In genomic region chr3:57011022-57011421, GRCh38 we compare ENCODE assay signal across 18 cellular contexts. TPM values are rescaled to one million over a fixed set of nuclear protein-coding genes. Genes with fewer than 3 reads are reported as not detected.
DNase-seq lines count a peak whose midpoint lies in the region; ATAC-seq and TF ChIP-seq lines count a peak whose summit lies in the region.
"Had no signal": no experiment of that assay in that cellular context is flagged by ENCODE, and none has a peak within 500 bp of the region (broad histone marks: within the 10 kb centered on the region; RNA-seq: fewer than 3 reads in every experiment).

No MANE protein-coding gene starts in this region.

- DNase-seq in NCI-H2171 treated with DMSO at 0.1 percent for 48 hours (lab: John Stamatoyannopoulos, UW) (peak; percentile 50), esophagus muscularis mucosa (ENCODE audit: extremely low spot score) (no peak), sigmoid colon (peak; percentile 37), NK-92 (lab: John Stamatoyannopoulos, UW; ENCODE audit: unreplicated experiment) (no peak), UCSD-AML1 (lab: John Stamatoyannopoulos, UW; ENCODE audit: unreplicated experiment) (no peak)
- DNase-seq: CD8-positive, alpha-beta memory T cell; GDM1; MV-4-11; NCI-H1417; NCI-H1930; NCI-H510A; Right ventricle myocardium superior had no signal

- TF ChIP-seq POLR2A in esophagus muscularis mucosa (IDR thresholded peaks at IDR 0.05; ENCODE audit: low read depth) (no peak), sigmoid colon (IDR thresholded peaks at IDR 0.05) (no peak)

- no peak for TF ChIP-seq CTCF in esophagus muscularis mucosa (IDR thresholded peaks at IDR 0.05)
- peak in 1 of 4 experiments; percentile 13 for TF ChIP-seq CTCF in sigmoid colon (IDR thresholded peaks at IDR 0.05)

- H3K27me3 ChIP-seq in esophagus muscularis mucosa (no peaks in the 10 kb centered on the region), muscle layer of duodenum (ENCODE audit: low read depth, low read length) (no peaks in the 10 kb centered on the region), sigmoid colon (no peaks in the 10 kb centered on the region)
- H3K27me3 ChIP-seq: BLaER1 treated with 17β-estradiol and CSF1 and Interleukin-3, amounts not matched to agents 10 nM and 100 nM had no signal

- no peak overlapping the region for H3K4me3 ChIP-seq in esophagus muscularis mucosa
- H3K4me3 ChIP-seq in muscle layer of duodenum (ENCODE audit: low read depth in 1 of 2, low read length in 2 of 2) = no peak overlapping the region
- H3K4me3 ChIP-seq in sigmoid colon = no peak overlapping the region
- H3K4me3 ChIP-seq: A549; BLaER1 treated with 17β-estradiol and CSF1 and Interleukin-3, amounts not matched to agents 10 nM and 100 nM; GM12878 had no signal

- no peaks in the 10 kb centered on the region for H3K9me3 ChIP-seq in esophagus muscularis mucosa
- no peaks in the 10 kb centered on the region for H3K9me3 ChIP-seq in muscle layer of duodenum (ENCODE audit: control insufficient read depth in 1 of 2, low read length in 2 of 2)
- H3K9me3 ChIP-seq in sigmoid colon = no peaks in the 10 kb centered on the region
- H3K9me3 ChIP-seq: A549 had no signal

- 59% methylated on average over 13 of the region's 13 CpGs for WGBS in esophagus muscularis mucosa
- 87 to 89% methylated on average over 13 of the region's 13 CpGs for WGBS in sigmoid colon, 2 donors

- ATAC-seq in HG03045 (IDR thresholded peaks at IDR 0.05; ENCODE audit: unreplicated experiment) (no peak), GM18858 (IDR thresholded peaks at IDR 0.05; ENCODE audit: unreplicated experiment) (no peak)
- ATAC-seq: A549, GM12878 had no signal

- TF ChIP-seq EP300 in esophagus muscularis mucosa (IDR thresholded peaks at IDR 0.05) (no peak), sigmoid colon (IDR thresholded peaks at IDR 0.05) (no peak)

- H3K4me1 ChIP-seq in esophagus muscularis mucosa (peaks cover 33 to 64% (median 60%) of the 10 kb centered on the region in 4 donors), muscle layer of duodenum (ENCODE audit: control insufficient read depth in 1 of 2, insufficient read depth in 2 of 2, low read length in 2 of 2) (peaks cover 9 to 26% of the 10 kb centered on the region in 2 donors), sigmoid colon (peaks cover 0 to 80% (median 76%) of the 10 kb centered on the region in 4 donors)

- H3K36me3 ChIP-seq in esophagus muscularis mucosa (no peaks in the 10 kb centered on the region), muscle layer of duodenum (ENCODE audit: control insufficient read depth in 1 of 2, insufficient read depth in 2 of 2, low read length in 2 of 2) (no peaks in the 10 kb centered on the region), sigmoid colon (no peaks in the 10 kb centered on the region)
- H3K36me3 ChIP-seq: BLaER1 treated with 17β-estradiol and CSF1 and Interleukin-3, amounts not matched to agents 10 nM and 100 nM had no signal

- peak overlapping the region; percentile 15 to 86 (median 52) for H3K27ac ChIP-seq in esophagus muscularis mucosa (replicated peaks in 1 of 4)
- H3K27ac ChIP-seq in muscle layer of duodenum (ENCODE audit: low read length) = peak overlapping the region; percentile 40
- peak overlapping the region; percentile 35 to 92 (median 84) for H3K27ac ChIP-seq in sigmoid colon
- H3K27ac ChIP-seq: A549; BLaER1 treated with 17β-estradiol and CSF1 and Interleukin-3, amounts not matched to agents 10 nM and 100 nM had no signal

- intact Hi-C loops in esophagus muscularis mucosa (cut with DNase I) (no loop called here), sigmoid colon (cut with DNase I) (no loop called here)

RNA-seq across cellular contexts. Expression of gene SPATA12, which starts 49.4 kb away (rescaled TPM):
- under 1 TPM in 1 of 4 donors, not detected in 3; 0.13 TPM for total RNA-seq in esophagus muscularis mucosa
- total RNA-seq in sigmoid colon = not detected
- under 1 TPM in 1 of 3 donors, not detected in 2; 0.26 TPM for polyA plus RNA-seq in sigmoid colon
- total RNA-seq: CD8-positive, alpha-beta memory T cell; Right ventricle myocardium superior had no signal
- polyA plus RNA-seq: CD8-positive, alpha-beta memory T cell had no signal

Comparison
In these comparisons a context has a peak if more than half of its experiments do, and no peak if none do; other contexts are left out.
1. DNase-seq: peak in NCI-H2171 treated with DMSO at 0.1 percent for 48 hours (single experiment) and sigmoid colon (single experiment); none in esophagus muscularis mucosa (single experiment), NK-92 (single experiment) and UCSD-AML1 (single experiment).
2. Peak in every context shown above with its lines, with median percentiles within 50 percentile points of each other: H3K27ac ChIP-seq.